ENCODE assay signal across 15 cellular contexts in the genomic region with DNA sequence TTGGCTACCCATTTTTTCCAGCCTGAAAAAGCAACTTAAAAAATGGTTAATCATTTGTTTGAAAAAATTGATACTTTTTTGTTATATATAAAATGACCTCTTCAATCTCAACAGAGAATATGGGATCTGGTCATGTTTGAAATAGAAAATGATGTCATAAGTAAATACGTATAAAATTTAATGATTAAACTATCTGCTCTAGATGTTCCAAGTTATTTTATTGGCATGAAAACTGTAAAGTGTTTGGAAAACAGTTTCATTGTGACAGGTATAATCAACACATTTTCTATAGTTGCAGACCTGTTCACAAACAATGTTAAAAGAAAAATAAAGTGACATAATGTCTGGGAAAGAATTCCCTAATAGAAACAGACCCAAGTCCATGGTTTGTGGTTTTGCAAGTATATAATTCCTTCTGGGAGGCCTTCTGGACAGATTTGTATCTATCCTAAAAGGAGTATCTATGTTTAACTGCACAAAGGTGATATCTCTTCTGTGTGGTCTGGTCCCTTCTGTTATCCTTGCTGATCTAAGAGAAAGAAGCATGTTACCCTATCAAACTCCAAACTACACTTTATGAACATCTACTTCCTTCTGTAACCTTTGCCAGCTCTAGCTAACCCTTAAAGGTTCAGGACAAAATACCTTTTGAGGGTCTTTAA. TPM values are rescaled to one million over a fixed set of nuclear protein-coding genes. Genes with fewer than 3 reads are reported as not detected.
"Had no signal": no experiment of that assay in that cellular context is flagged by ENCODE, and none has a peak within 500 bp of the region (broad histone marks: within the 10 kb centered on the region; RNA-seq: fewer than 3 reads in every experiment).

No MANE protein-coding gene starts in this region.

- H3K9me3 ChIP-seq: adrenal gland, heart right ventricle, left lung, thyroid gland had no signal

- H3K4me1 ChIP-seq: adrenal gland, heart right ventricle, left lung, parathyroid adenoma had no signal

- H3K9ac ChIP-seq: parathyroid adenoma had no signal

- H3K36me3 ChIP-seq: adrenal gland, heart right ventricle, left lung, thyroid gland had no signal

- H3K27me3 ChIP-seq: adrenal gland, heart right ventricle, left lung, thyroid gland had no signal

- DNase-seq: activated gamma-delta T cell treated with Interleukin-2 at 50 U/mL for 16 hours; activated T-cell treated with anti-CD3 and anti-CD28 coated beads, Interleukin-2, amount 50 U/mL, for 1 hour; adrenal gland; heart right ventricle; kidney; left lung; right cardiac atrium; stimulated activated CD4-positive, alpha-beta T cell treated with anti-CD3 and anti-CD28 coated beads, Interleukin-12 subunit alpha, Interleukin-12 subunit beta, amount 100 ng/mL, for 4 hours; stimulated activated CD4-positive, alpha-beta T cell treated with anti-CD3 and anti-CD28 coated beads, Interleukin-4, amount 100 ng/mL, for 4 hours; substantia nigra; T-helper 1 cell; thyroid gland had no signal

- H3K27ac ChIP-seq: adrenal gland, heart right ventricle, left lung, parathyroid adenoma, thyroid gland had no signal

- H3K4me3 ChIP-seq: adrenal gland, heart right ventricle, left lung, thyroid gland had no signal

- H2AFZ ChIP-seq: parathyroid adenoma had no signal

- ATAC-seq: heart right ventricle; left lung; natural killer cell treated with Interleukin-12 subunit alpha and Interleukin-12 subunit beta and Interleukin-15 and Interleukin-18, amount 100 ng/mL, for 72 hours; right cardiac atrium; WTC11 had no signal

RNA-seq across cellular contexts. Expression of gene LRIG3, which starts 39.5 kb away (rescaled TPM):
- total RNA-seq: natural killer cell treated with Interleukin-12 subunit alpha and Interleukin-12 subunit beta and Interleukin-15 and Interleukin-18, amount 100 ng/mL, for 72 hours had no signal
